ENCODE assay signal across 1 cellular context in the genomic region with DNA sequence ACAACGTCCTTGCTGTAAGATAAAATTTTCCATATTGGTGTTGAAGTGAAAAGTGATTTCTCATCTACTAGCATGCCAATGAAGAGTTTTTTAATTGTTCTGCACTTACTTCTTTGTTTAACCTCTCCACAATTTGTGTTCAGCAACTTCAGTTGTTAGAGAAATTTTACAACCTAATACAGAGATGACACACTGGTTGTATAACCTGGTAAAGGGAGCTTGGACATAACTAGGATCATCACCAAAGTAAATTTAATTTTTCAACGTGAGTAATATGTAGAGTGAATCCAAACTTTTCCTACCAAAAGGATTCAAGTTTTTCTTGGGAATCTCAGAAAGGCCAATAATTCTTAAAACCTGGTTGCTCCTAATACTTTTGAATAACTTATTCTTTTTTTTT.
TF ChIP-seq lines count a peak whose summit lies in the region.

No MANE protein-coding gene starts in this region.

TF ChIP-seq in HepG2, 621 proteins besides CTCF, POLR2A, EP300 and RAD21:
- TF ChIP-seq ZNF619 (CRISPR knock-in tag; IDR thresholded peaks at IDR 0.05) (no peak), ZNF33A (CRISPR knock-in tag; IDR thresholded peaks at IDR 0.05; ENCODE audit: borderline replicate concordance) (no peak), ARNT2 (CRISPR knock-in tag; IDR thresholded peaks at IDR 0.05; ENCODE audit: low read depth) (no peak), TSC22D2 (CRISPR knock-in tag; IDR thresholded peaks at IDR 0.05; ENCODE audit: borderline replicate concordance) (no peak), ZNF597 (CRISPR knock-in tag; IDR thresholded peaks at IDR 0.05) (no peak), KAT7 (CRISPR knock-in tag; IDR thresholded peaks at IDR 0.05; ENCODE audit: borderline replicate concordance) (no peak), DMAP1 (CRISPR knock-in tag; IDR thresholded peaks at IDR 0.05) (no peak), ZNF704 (CRISPR knock-in tag; IDR thresholded peaks at IDR 0.05; ENCODE audit: borderline replicate concordance) (no peak), SKI (IDR thresholded peaks at IDR 0.05; ENCODE audit: partially characterized antibody) (no peak), ZNF687 (CRISPR knock-in tag; IDR thresholded peaks at IDR 0.05) (no peak), ZNF83 (CRISPR knock-in tag; IDR thresholded peaks at IDR 0.05; ENCODE audit: borderline replicate concordance) (no peak), ZIK1 (CRISPR knock-in tag; IDR thresholded peaks at IDR 0.05; ENCODE audit: borderline replicate concordance, low read depth) (no peak), HOXD1 (CRISPR knock-in tag; IDR thresholded peaks at IDR 0.05) (no peak)
- TF ChIP-seq, protein P1, sequence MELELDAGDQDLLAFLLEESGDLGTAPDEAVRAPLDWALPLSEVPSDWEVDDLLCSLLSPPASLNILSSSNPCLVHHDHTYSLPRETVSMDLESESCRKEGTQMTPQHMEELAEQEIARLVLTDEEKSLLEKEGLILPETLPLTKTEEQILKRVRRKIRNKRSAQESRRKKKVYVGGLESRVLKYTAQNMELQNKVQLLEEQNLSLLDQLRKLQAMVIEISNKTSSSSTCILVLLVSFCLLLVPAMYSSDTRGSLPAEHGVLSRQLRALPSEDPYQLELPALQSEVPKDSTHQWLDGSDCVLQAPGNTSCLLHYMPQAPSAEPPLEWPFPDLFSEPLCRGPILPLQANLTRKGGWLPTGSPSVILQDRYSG (CRISPR knock-in tag; IDR thresholded peaks at IDR 0.05), result no peak
